1 cellular context compared by ENCODE assay signal in genomic region chr11:61693897-61694840, GRCh38.
TF ChIP-seq lines count a peak whose summit lies in the region.

No MANE protein-coding gene starts in this region.

TF ChIP-seq in HepG2, 621 proteins besides CTCF, POLR2A, EP300 and RAD21:
- TF ChIP-seq TFE3 (CRISPR knock-in tag; IDR thresholded peaks at IDR 0.05) (0 out of 2 replicates have a peak, but pooled peaks have one; percentile 18), CREM (IDR thresholded peaks at IDR 0.05) (no peak), CREM (CRISPR knock-in tag; IDR thresholded peaks at IDR 0.05) (no peak), SAP130 (CRISPR knock-in tag; IDR thresholded peaks at IDR 0.05; ENCODE audit: low read depth) (peak; percentile 37; the same call in 1 of the 2 replicates), GATAD2A (CRISPR knock-in tag; IDR thresholded peaks at IDR 0.05) (peak; percentile 30; the same call in 1 of the 2 replicates), RARA (CRISPR knock-in tag; IDR thresholded peaks at IDR 0.05) (0 out of 2 replicates have a peak, but pooled peaks have one; percentile 13), HDAC2 (CRISPR knock-in tag; IDR thresholded peaks at IDR 0.05) (peak; percentile 48; the same call in 1 of the 2 replicates), GLMP (CRISPR knock-in tag; IDR thresholded peaks at IDR 0.05; ENCODE audit: borderline replicate concordance) (no peak), FOSL2 (CRISPR knock-in tag; IDR thresholded peaks at IDR 0.05) (peak; percentile 44; the same call in 1 of the 2 replicates), STAT5B (CRISPR knock-in tag; IDR thresholded peaks at IDR 0.05) (no peak), BCL6 (CRISPR knock-in tag; IDR thresholded peaks at IDR 0.05) (peak; percentile 33; the same call in 1 of the 2 replicates), CC2D1A (CRISPR knock-in tag; IDR thresholded peaks at IDR 0.05) (no peak), ARID5B (CRISPR knock-in tag; IDR thresholded peaks at IDR 0.05) (peak; percentile 47; the same call in 1 of the 2 replicates), HDAC1 (CRISPR knock-in tag; IDR thresholded peaks at IDR 0.05) (0 out of 2 replicates have a peak, but pooled peaks have one; percentile 24), FOXP4 (CRISPR knock-in tag; IDR thresholded peaks at IDR 0.05) (no peak), DZIP1 (CRISPR knock-in tag; IDR thresholded peaks at IDR 0.05) (0 out of 2 replicates have a peak, but pooled peaks have one; percentile 26), ZNF331 (CRISPR knock-in tag; IDR thresholded peaks at IDR 0.05) (0 out of 2 replicates have a peak, but pooled peaks have one; percentile 19), TEAD3 (CRISPR knock-in tag; optimal IDR thresholded peaks at IDR 0.05; ENCODE audit: borderline replicate concordance) (peak; percentile 68), SP5 (CRISPR knock-in tag; IDR thresholded peaks at IDR 0.05; ENCODE audit: borderline replicate concordance, low read depth) (peak; percentile 18; the same call in 1 of the 2 replicates)
- TF ChIP-seq, protein P1, sequence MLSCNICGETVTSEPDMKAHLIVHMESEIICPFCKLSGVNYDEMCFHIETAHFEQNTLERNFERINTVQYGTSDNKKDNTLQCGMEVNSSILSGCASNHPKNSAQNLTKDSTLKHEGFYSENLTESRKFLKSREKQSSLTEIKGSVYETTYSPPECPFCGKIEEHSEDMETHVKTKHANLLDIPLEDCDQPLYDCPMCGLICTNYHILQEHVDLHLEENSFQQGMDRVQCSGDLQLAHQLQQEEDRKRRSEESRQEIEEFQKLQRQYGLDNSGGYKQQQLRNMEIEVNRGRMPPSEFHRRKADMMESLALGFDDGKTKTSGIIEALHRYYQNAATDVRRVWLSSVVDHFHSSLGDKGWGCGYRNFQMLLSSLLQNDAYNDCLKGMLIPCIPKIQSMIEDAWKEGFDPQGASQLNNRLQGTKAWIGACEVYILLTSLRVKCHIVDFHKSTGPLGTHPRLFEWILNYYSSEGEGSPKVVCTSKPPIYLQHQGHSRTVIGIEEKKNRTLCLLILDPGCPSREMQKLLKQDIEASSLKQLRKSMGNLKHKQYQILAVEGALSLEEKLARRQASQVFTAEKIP (CRISPR knock-in tag; IDR thresholded peaks at IDR 0.05; ENCODE audit: borderline replicate concordance): no peak
- TF ChIP-seq, protein P2, sequence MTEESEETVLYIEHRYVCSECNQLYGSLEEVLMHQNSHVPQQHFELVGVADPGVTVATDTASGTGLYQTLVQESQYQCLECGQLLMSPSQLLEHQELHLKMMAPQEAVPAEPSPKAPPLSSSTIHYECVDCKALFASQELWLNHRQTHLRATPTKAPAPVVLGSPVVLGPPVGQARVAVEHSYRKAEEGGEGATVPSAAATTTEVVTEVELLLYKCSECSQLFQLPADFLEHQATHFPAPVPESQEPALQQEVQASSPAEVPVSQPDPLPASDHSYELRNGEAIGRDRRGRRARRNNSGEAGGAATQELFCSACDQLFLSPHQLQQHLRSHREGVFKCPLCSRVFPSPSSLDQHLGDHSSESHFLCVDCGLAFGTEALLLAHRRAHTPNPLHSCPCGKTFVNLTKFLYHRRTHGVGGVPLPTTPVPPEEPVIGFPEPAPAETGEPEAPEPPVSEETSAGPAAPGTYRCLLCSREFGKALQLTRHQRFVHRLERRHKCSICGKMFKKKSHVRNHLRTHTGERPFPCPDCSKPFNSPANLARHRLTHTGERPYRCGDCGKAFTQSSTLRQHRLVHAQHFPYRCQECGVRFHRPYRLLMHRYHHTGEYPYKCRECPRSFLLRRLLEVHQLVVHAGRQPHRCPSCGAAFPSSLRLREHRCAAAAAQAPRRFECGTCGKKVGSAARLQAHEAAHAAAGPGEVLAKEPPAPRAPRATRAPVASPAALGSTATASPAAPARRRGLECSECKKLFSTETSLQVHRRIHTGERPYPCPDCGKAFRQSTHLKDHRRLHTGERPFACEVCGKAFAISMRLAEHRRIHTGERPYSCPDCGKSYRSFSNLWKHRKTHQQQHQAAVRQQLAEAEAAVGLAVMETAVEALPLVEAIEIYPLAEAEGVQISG (CRISPR knock-in tag; IDR thresholded peaks at IDR 0.05): 0 out of 2 replicates have a peak, but pooled peaks have one; percentile 1
